17 cellular contexts compared by ENCODE assay signal in genomic region chr2:152427902-152428301, GRCh38.
"Had no signal": no experiment of that assay in that cellular context is flagged by ENCODE, and none has a peak within 500 bp of the region (broad histone marks: within the 10 kb centered on the region; RNA-seq: fewer than 3 reads in every experiment).

No MANE protein-coding gene starts in this region.

- DNase-seq: activated CD4-positive, alpha-beta T cell treated with anti-CD3 and anti-CD28 coated beads, Interleukin-2, amount 50 U/mL, for 4 hours; activated gamma-delta T cell; activated T-cell treated with anti-CD3 and anti-CD28 coated beads, Interleukin-2, amount 50 U/mL, for 72 hours; heart left ventricle; mesenchymal stem cell; mucosa of descending colon; naive B cell; stimulated activated CD4-positive, alpha-beta T cell treated with anti-CD3 and anti-CD28 coated beads, Interleukin-2, amount 100 ng/mL, for 24 hours; stimulated activated naive CD4-positive, alpha-beta T cell treated with Interleukin-2 at 50 U/mL for 16 hours; T-helper 17 cell had no signal

- H3K4me1 ChIP-seq: prostate gland had no signal

- H3K9ac ChIP-seq: neural progenitor cell had no signal

- H3K4me2 ChIP-seq: neural progenitor cell had no signal

- H2AFZ ChIP-seq: neural progenitor cell had no signal

- H3K4me3 ChIP-seq: heart left ventricle, mucosa of descending colon, neural progenitor cell, prostate gland, right atrium auricular region, tibial nerve had no signal

- H3K9me3 ChIP-seq: heart left ventricle, mucosa of descending colon, prostate gland, right atrium auricular region, tibial nerve had no signal

- ATAC-seq: activated naive CD4-positive, alpha-beta T cell treated with anti-CD3 and anti-CD28 coated beads, Interleukin-2, amount 50 U/mL, for 72 hours; activated T-cell treated with anti-CD3 and anti-CD28 coated beads, Interleukin-2, amount 50 U/mL, for 72 hours; heart left ventricle; mucosa of descending colon; T-helper 17 cell had no signal

- FAIRE-seq: frontal cortex had no signal

- H3K27me3 ChIP-seq: heart left ventricle, neural progenitor cell, right atrium auricular region, tibial nerve had no signal

- H3K36me3 ChIP-seq: heart left ventricle, neural progenitor cell, prostate gland, right atrium auricular region, tibial nerve had no signal

- H3K27ac ChIP-seq: heart left ventricle, neural progenitor cell, prostate gland, right atrium auricular region, VCaP had no signal
